8 cellular contexts compared by ENCODE assay signal in the genomic region with DNA sequence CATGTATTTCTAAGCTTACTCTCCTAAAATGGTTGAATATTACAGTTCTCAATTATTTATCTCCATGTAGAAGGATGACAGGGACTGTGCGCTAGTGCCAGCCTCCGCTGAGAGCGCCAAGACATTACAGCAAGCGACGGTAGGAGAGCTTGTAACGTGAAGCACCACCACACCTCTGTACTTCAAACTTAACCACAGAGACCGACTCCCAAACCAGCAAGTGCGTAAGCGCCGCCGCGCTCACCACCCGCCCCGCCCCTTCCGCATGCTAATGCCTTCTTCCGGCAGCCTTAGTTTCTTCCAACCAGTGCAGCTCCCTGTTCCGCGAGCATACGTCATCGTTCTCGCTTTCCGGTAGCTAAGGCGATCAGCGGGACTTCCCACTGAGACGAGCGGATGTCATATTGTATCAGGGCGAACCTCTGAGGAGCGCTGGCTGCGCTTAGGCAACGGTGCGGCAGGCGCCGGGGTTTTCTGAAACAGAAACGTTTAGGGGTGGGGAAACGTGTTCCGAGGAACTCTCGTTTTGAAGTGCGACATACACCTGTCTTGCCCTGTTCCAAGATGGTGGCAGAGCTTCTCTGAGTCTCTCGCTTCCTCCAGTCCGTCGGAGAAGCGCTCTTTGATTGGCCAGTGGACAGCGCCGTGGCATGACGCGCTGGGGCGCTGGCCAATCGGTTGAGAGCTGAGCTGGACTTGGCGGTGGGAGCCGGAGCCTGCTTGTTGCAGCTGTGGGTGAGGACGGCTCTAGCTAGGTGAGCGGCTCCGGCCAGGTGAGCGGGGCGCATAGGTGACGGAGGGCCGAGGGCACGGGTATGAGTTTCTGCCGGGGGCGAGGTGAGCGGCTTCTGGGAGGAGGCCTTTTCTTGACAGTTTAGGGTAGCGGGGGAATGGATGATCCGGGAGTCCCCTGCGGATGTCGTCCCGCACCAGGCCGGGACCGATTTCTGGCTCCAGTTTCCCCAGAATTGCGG. TPM values are rescaled to one million over a fixed set of nuclear protein-coding genes. Genes with fewer than 3 reads are reported as not detected.
DNase-seq lines count a peak whose midpoint lies in the region; ATAC-seq and TF ChIP-seq lines count a peak whose summit lies in the region.

Gene SEC23B (plus strand): TSS at position 723 of the 974 bp plus-strand sequence. CDS start 2,896 bp downstream, outside the sequence.

- intact Hi-C loops in activated B cell treated with CpG ODN at 0.5 μM for 24 hours (cut with micrococcal nuclease), result loop anchor here (1.0 to 2.0 kb wide), 11 partner anchors 10 to 1777 kb away; partner anchors contain the start of genes CFAP61, CRNKL1, DZANK1 and POLR3F

- no peaks in the 10 kb centered on the region for H3F3A ChIP-seq in smooth muscle cell (ENCODE audit: low read depth)

- peak; percentile 84 for TF ChIP-seq POLR2A in GM18951 (IDR thresholded peaks at IDR 0.05; ENCODE audit: extremely low read depth, insufficient read depth, insufficient read length)

- peak within 1 kb of the TSS; percentile 97 for H3K27ac ChIP-seq in caudate nucleus (ENCODE audit: low read depth, low read length)
- H3K27ac ChIP-seq in smooth muscle cell (ENCODE audit: low read depth), result peak within 1 kb of the TSS; percentile 93

- H3K4me1 ChIP-seq in smooth muscle cell (ENCODE audit: low read depth), result peaks cover 13% of the 10 kb centered on the region

- peaks cover 41% of the 10 kb centered on the region for H3K36me3 Mint-ChIP-seq in activated B cell treated with CpG ODN at 0.5 μM for 24 hours (ENCODE audit: low read depth)

- H3K4me2 ChIP-seq in smooth muscle cell, result peak within 1 kb of the TSS; percentile 99

- H3K4me3 Mint-ChIP-seq in activated B cell treated with CpG ODN at 0.5 μM for 24 hours, result peak within 1 kb of the TSS; percentile 100

- no peaks in the 10 kb centered on the region for H4K20me1 ChIP-seq in smooth muscle cell (ENCODE audit: low read depth)

- DNase-seq in AG08395 (ENCODE audit: low spot score), result peak; percentile 98
- DNase-seq in NCI-H345 (lab: John Stamatoyannopoulos, UW), result peak; percentile 99
- peak; percentile 92 for DNase-seq in activated B cell treated with CpG ODN at 0.5 μM for 24 hours
- DNase-seq in caudate nucleus (lab: John Stamatoyannopoulos, UW), result peak; percentile 82 to 99 (median 97)
- DNase-seq in iPS-NIHi7 (ENCODE audit: extremely low spot score), result peak; percentile 98
- DNase-seq in smooth muscle cell (lab: John Stamatoyannopoulos, UW; ENCODE audit: unreplicated experiment), result peak; percentile 91

- no peak for TF ChIP-seq CTCF in activated B cell treated with CpG ODN at 0.5 μM for 24 hours (IDR thresholded peaks at IDR 0.05)
- no peak for TF ChIP-seq CTCF in smooth muscle cell (IDR thresholded peaks at IDR 0.05; ENCODE audit: borderline replicate concordance, insufficient read depth, poor library complexity, severe bottlenecking)

- peaks cover 6% of the 10 kb centered on the region for H3K36me3 ChIP-seq in smooth muscle cell (ENCODE audit: low read depth)

- WGBS in smooth muscle cell (ENCODE audit: low lambda C conversion rate), result 1% methylated on average over 65 of the region's 69 CpGs

- POLR2A ChIA-PET in activated B cell treated with CpG ODN at 0.5 μM for 24 hours (lab: Charles Lee), result interaction anchor here (0.7 to 3.9 kb wide), 20 partner anchors 10 to 1545 kb away, joined by 3 to 123 read pairs (median 4); partner anchors contain the start of genes CFAP61, CRNKL1, DTD1 and DZANK1

- H2AFZ ChIP-seq in smooth muscle cell (ENCODE audit: low read depth), result peak within 1 kb of the TSS; percentile 91

- H3K9me3 ChIP-seq in smooth muscle cell (replicated peaks; ENCODE audit: low read depth), result no peaks in the 10 kb centered on the region

- peaks cover 2% of the 10 kb centered on the region for H3K27me3 Mint-ChIP-seq in activated B cell treated with CpG ODN at 0.5 μM for 24 hours

- peak within 1 kb of the TSS; percentile 88 for H3K9ac ChIP-seq in smooth muscle cell (ENCODE audit: low read depth)

- peak within 1 kb of the TSS; percentile 80 for H3K4me3 ChIP-seq in smooth muscle cell

- H3K79me2 ChIP-seq in smooth muscle cell (ENCODE audit: low read depth), result peaks cover 17% of the 10 kb centered on the region

- CTCF ChIA-PET in activated B cell treated with CpG ODN at 0.5 μM for 24 hours (lab: Charles Lee), result interaction anchor here (0.8 to 1.8 kb wide), 2 partner anchors 10 to 40 kb away, joined by 4 to 6 read pairs; partner anchors contain the start of genes DZANK1, POLR3F and RBBP9

- ATAC-seq in HG03196 (IDR thresholded peaks at IDR 0.05; ENCODE audit: unreplicated experiment) (peak; percentile 95), activated B cell treated with CpG ODN at 0.5 μM for 24 hours (ENCODE audit: low read depth) (peak; percentile 92)

- H3K9me3 Mint-ChIP-seq in activated B cell treated with CpG ODN at 0.5 μM for 24 hours, result no peaks in the 10 kb centered on the region

- in situ Hi-C loops in GM18951 (cut with MboI; ENCODE audit: low sequenced_read_pairs, unreplicated experiment), result no loop called here

- peaks cover 36% of the 10 kb centered on the region for H3K4me1 Mint-ChIP-seq in activated B cell treated with CpG ODN at 0.5 μM for 24 hours

- H3K27me3 ChIP-seq in smooth muscle cell (ENCODE audit: low read depth), result no peaks in the 10 kb centered on the region

- H3K27ac Mint-ChIP-seq in activated B cell treated with CpG ODN at 0.5 μM for 24 hours, result peak within 1 kb of the TSS; percentile 100

RNA-seq across cellular contexts. Expression of gene SEC23B, which starts in this region (rescaled TPM):
- total RNA-seq in activated B cell treated with CpG ODN at 0.5 μM for 24 hours (52.0 and 56.6 TPM in 2 replicates), smooth muscle cell (53.9 and 55.8 TPM in 2 replicates)
- polyA plus RNA-seq in smooth muscle cell, result 44.2 and 55.6 TPM in 2 replicates

Comparison
In these comparisons a context has a peak if more than half of its experiments do, and no peak if none do; other contexts are left out.
1. Peak in every context shown above with its lines: DNase-seq, ATAC-seq, H3K4me3 ChIP-seq and H3K27ac ChIP-seq.